8 cellular contexts compared by ENCODE assay signal in genomic region chr10:101012525-101013364, GRCh38. TPM values are rescaled to one million over a fixed set of nuclear protein-coding genes. Genes with fewer than 3 reads are reported as not detected.
DNase-seq lines count a peak whose midpoint lies in the region; ATAC-seq and TF ChIP-seq lines count a peak whose summit lies in the region.

No MANE protein-coding gene starts in this region.

- TF ChIP-seq POLR2A in esophagus squamous epithelium (IDR thresholded peaks at IDR 0.05): no peak
- no peak for TF ChIP-seq POLR2A in stomach (IDR thresholded peaks at IDR 0.05)

- H3K4me2 ChIP-seq in OCI-LY7 (ENCODE audit: low read length): no peak overlapping the region

- no peaks in the 10 kb centered on the region for H3K9me2 ChIP-seq in OCI-LY7 (ENCODE audit: insufficient read depth, low read length)

- H3K4me1 ChIP-seq in OCI-LY7 (ENCODE audit: insufficient read depth, low read length, poor library complexity, severe bottlenecking) (no peaks in the 10 kb centered on the region), esophagus squamous epithelium (peaks cover 8 to 44% (median 14%) of the 10 kb centered on the region in 3 donors), stomach (peaks cover 25 to 51% (median 42%) of the 10 kb centered on the region in 4 donors)

- H3K27me3 ChIP-seq in esophagus squamous epithelium (peaks cover 0 to 19% (median 0%) of the 10 kb centered on the region in 4 donors), stomach (peaks cover 0 to 21% (median 0%) of the 10 kb centered on the region in 3 donors)

- no peaks in the 10 kb centered on the region for H4K20me1 ChIP-seq in OCI-LY7 (ENCODE audit: insufficient read depth, low read length)

- POLR2A ChIA-PET in OCI-LY7 (lab: Charles Lee): no interaction called here

- intact Hi-C loops in OCI-LY7 (cut with micrococcal nuclease; ENCODE audit: unreplicated experiment): loop anchor here (5.0 kb wide), 1 partner anchor 1180 kb away; no protein-coding TSS in a partner anchor
- intact Hi-C loops in esophagus squamous epithelium (cut with DNase I): no loop called here
- intact Hi-C loops in stomach (cut with DNase I; ENCODE audit: low total_unique reads): no loop called here

- CTCF ChIA-PET in OCI-LY7 (lab: Charles Lee; ENCODE audit: unreplicated experiment): no interaction called here

- H3K4me3 Mint-ChIP-seq in nephron: peak overlapping the region in 1 of 3 experiments; percentile 26

- DNase-seq in COLO668 (lab: John Stamatoyannopoulos, UW; ENCODE audit: unreplicated experiment) (peak; percentile 76), HT1080 (ENCODE audit: low read depth) (peak; percentile 96), OCI-LY7 (ENCODE audit: low spot score) (peak; percentile 79), activated T-cell treated with anti-CD3 and anti-CD28 coated beads for 48 hours (ENCODE audit: low read depth) (peak; percentile 69), esophagus squamous epithelium (lab: John Stamatoyannopoulos, UW) (no peak), stomach (peak; percentile 91)

- peak; percentile 86 for ATAC-seq in GM19463 (IDR thresholded peaks at IDR 0.05; ENCODE audit: unreplicated experiment)

- no peak overlapping the region for H2AFZ ChIP-seq in OCI-LY7 (ENCODE audit: low read length)

- no peaks in the 10 kb centered on the region for H3K9me3 Mint-ChIP-seq in nephron

- H3K27ac Mint-ChIP-seq in nephron: peak overlapping the region; percentile 32 to 75 (median 71)

- no peaks in the 10 kb centered on the region for H3K9me3 ChIP-seq in OCI-LY7 (ENCODE audit: low read length)
- H3K9me3 ChIP-seq in esophagus squamous epithelium: no peaks in the 10 kb centered on the region
- no peaks in the 10 kb centered on the region for H3K9me3 ChIP-seq in stomach

- no peak overlapping the region for H3K27ac ChIP-seq in OCI-LY7 (ENCODE audit: low read depth, low read length, poor library complexity, severe bottlenecking)
- peak overlapping the region in 3 of 4 donors; percentile 6 to 64 (median 44) for H3K27ac ChIP-seq in esophagus squamous epithelium
- H3K27ac ChIP-seq in stomach: peak overlapping the region; percentile 10 to 71 (median 54)

- H3K36me3 Mint-ChIP-seq in nephron (ENCODE audit: low read depth): no peaks in the 10 kb centered on the region

- H3K27me3 Mint-ChIP-seq in nephron (ENCODE audit: low read depth): peaks cover 33% of the 10 kb centered on the region

- peaks cover 38% of the 10 kb centered on the region for H3K4me1 Mint-ChIP-seq in nephron

- BruUV-seq in OCI-LY7 (replicated peaks; lab: Mats Ljungman, UMichigan): no TSS peak

- H3K79me2 ChIP-seq in OCI-LY7 (ENCODE audit: insufficient read depth, low read depth, low read length): no peaks in the 10 kb centered on the region

- 8 to 22% methylated on average over 11 to 14 of the region's 14 CpGs for WGBS in esophagus squamous epithelium, 2 donors
- 11 to 18% (median 15%) methylated on average over 10 to 14 of the region's 14 CpGs for WGBS in stomach, 5 donors

- TF ChIP-seq CTCF in OCI-LY7 (conservative IDR thresholded peaks at IDR 0.05; ENCODE audit: low read length) (peak; percentile 93), esophagus squamous epithelium (IDR thresholded peaks at IDR 0.05) (peak; percentile 73 to 92 (median 88)), nephron (IDR thresholded peaks at IDR 0.05; ENCODE audit: unreplicated experiment in 3 of 3) (peak; percentile 91 to 96 (median 92)), stomach (IDR thresholded peaks at IDR 0.05) (peak in 6 of 7 experiments; percentile 25 to 95 (median 77))

- no peak overlapping the region for H3K4me3 ChIP-seq in OCI-LY7 (ENCODE audit: low read depth, low read length, poor library complexity, severe bottlenecking)
- H3K4me3 ChIP-seq in esophagus squamous epithelium: no peak overlapping the region
- no peak overlapping the region for H3K4me3 ChIP-seq in stomach

- H3K36me3 ChIP-seq in OCI-LY7 (ENCODE audit: insufficient read depth, low read length) (no peaks in the 10 kb centered on the region), esophagus squamous epithelium (no peaks in the 10 kb centered on the region), stomach (no peaks in the 10 kb centered on the region)

- no peak for TF ChIP-seq EP300 in stomach (IDR thresholded peaks at IDR 0.05)

RNA-seq across cellular contexts. Expression of gene LZTS2, which starts 13.1 kb away (rescaled TPM):
- 51.8 and 62.1 TPM in 2 replicates for total RNA-seq in HT1080 (2014; rRNA removed; shearing (Covaris generic))
- polyA plus RNA-seq in HT1080 (2015; cell fraction: cytosol; rRNA removed): 44.8 and 46.6 TPM in 2 replicates
- 73.4 and 79.0 TPM in 2 replicates for polyA plus RNA-seq in HT1080 (2015; cell fraction: nucleus; rRNA removed)
- 10.4 and 13.6 TPM in 2 replicates for total RNA-seq in OCI-LY7 (2014; rRNA removed; shearing (Covaris generic))
- total RNA-seq in OCI-LY7 (2022): 20.3 and 20.5 TPM in 2 replicates
- total RNA-seq in esophagus squamous epithelium: 10 to 100 TPM; 26.7 to 55.2 (median 41.4) TPM
- 10 to 100 TPM; 41.2 to 70.7 (median 52.5) TPM for total RNA-seq in stomach
- 10 to 100 TPM; 34.7 to 58.2 (median 39.1) TPM for polyA plus RNA-seq in stomach

RNA-seq across cellular contexts. Expression of gene PDZD7, which starts 18.2 kb away (rescaled TPM):
- 0.80 and 1.6 TPM in 2 replicates for total RNA-seq in HT1080 (2014; rRNA removed; shearing (Covaris generic))
- 1.2 and 1.3 TPM in 2 replicates for polyA plus RNA-seq in HT1080 (2015; cell fraction: cytosol; rRNA removed)
- polyA plus RNA-seq in HT1080 (2015; cell fraction: nucleus; rRNA removed): 2.8 and 4.4 TPM in 2 replicates
- total RNA-seq in OCI-LY7 (2014; rRNA removed; shearing (Covaris generic)): 1.4 and 2.1 TPM in 2 replicates
- total RNA-seq in OCI-LY7 (2022) (1.6 and 1.8 TPM in 2 replicates), esophagus squamous epithelium (under 1 TPM in 3 of 4 donors, not detected in 1; 0.19 to 0.29 (median 0.26) TPM), stomach (1 to 10 TPM in 1 of 5 donors, not detected in 4; 2.4 TPM)
- polyA plus RNA-seq in stomach: under 1 TPM; 0.20 to 0.76 (median 0.75) TPM

RNA-seq across cellular contexts. Expression of gene SFXN3, which starts 18.3 kb away (rescaled TPM):
- 70.2 and 76.3 TPM in 2 replicates for total RNA-seq in HT1080 (2014; rRNA removed; shearing (Covaris generic))
- 49.4 and 49.8 TPM in 2 replicates for polyA plus RNA-seq in HT1080 (2015; cell fraction: cytosol; rRNA removed)
- 160 and 189 TPM in 2 replicates for polyA plus RNA-seq in HT1080 (2015; cell fraction: nucleus; rRNA removed)
- total RNA-seq in OCI-LY7 (2014; rRNA removed; shearing (Covaris generic)): 0.41 TPM in 1 of 2 replicates, not detected in the other
- total RNA-seq in OCI-LY7 (2022): 0.11 TPM in 1 of 2 replicates, not detected in the other
- total RNA-seq in esophagus squamous epithelium: 10 to 100 TPM in 2 of 4 donors, 1 to 10 TPM in 2; 3.9 to 30.7 (median 9.4) TPM
- 10 to 100 TPM in 4 of 5 donors, 1 to 10 TPM in 1; 9.9 to 60.4 (median 37.9) TPM for total RNA-seq in stomach
- 10 to 100 TPM; 11.1 to 20.7 (median 20.5) TPM for polyA plus RNA-seq in stomach

RNA-seq across cellular contexts. Expression of gene TWNK, which starts 25.4 kb away (rescaled TPM):
- total RNA-seq in HT1080 (2014; rRNA removed; shearing (Covaris generic)): 29.8 and 35.9 TPM in 2 replicates
- 23.1 and 25.3 TPM in 2 replicates for polyA plus RNA-seq in HT1080 (2015; cell fraction: cytosol; rRNA removed)
- polyA plus RNA-seq in HT1080 (2015; cell fraction: nucleus; rRNA removed): 32.6 and 36.7 TPM in 2 replicates
- 14.5 and 15.8 TPM in 2 replicates for total RNA-seq in OCI-LY7 (2014; rRNA removed; shearing (Covaris generic))
- total RNA-seq in OCI-LY7 (2022) (20.3 and 21.7 TPM in 2 replicates), esophagus squamous epithelium (10 to 100 TPM in 1 of 4 donors, 1 to 10 TPM in 3; 5.0 to 13.9 (median 6.5) TPM), stomach (10 to 100 TPM in 2 of 5 donors, 1 to 10 TPM in 2, not detected in 1; 4.2 to 30.8 (median 18.0) TPM)
- 1 to 10 TPM; 2.3 to 4.8 (median 4.7) TPM for polyA plus RNA-seq in stomach

RNA-seq across cellular contexts. Expression of gene MRPL43, which starts 25.4 kb away (rescaled TPM):
- 120 and 146 TPM in 2 replicates for total RNA-seq in HT1080 (2014; rRNA removed; shearing (Covaris generic))
- polyA plus RNA-seq in HT1080 (2015; cell fraction: cytosol; rRNA removed): 124 and 133 TPM in 2 replicates
- 73.2 and 82.2 TPM in 2 replicates for polyA plus RNA-seq in HT1080 (2015; cell fraction: nucleus; rRNA removed)
- total RNA-seq in OCI-LY7 (2014; rRNA removed; shearing (Covaris generic)): 51.9 and 56.2 TPM in 2 replicates
- total RNA-seq in OCI-LY7 (2022): 49.8 and 53.8 TPM in 2 replicates
- 10 to 100 TPM; 52.7 to 71.9 (median 60.7) TPM for total RNA-seq in esophagus squamous epithelium
- total RNA-seq in stomach: 100 to 1,000 TPM in 1 of 5 donors, 10 to 100 TPM in 4; 29.9 to 243 (median 93.3) TPM
- polyA plus RNA-seq in stomach: 100 to 1,000 TPM in 1 of 3 donors, 10 to 100 TPM in 2; 91.2 to 131 (median 98.6) TPM
